In genomic region chr1:107442545-107442944, GRCh38 we compare ENCODE assay signal across 27 cellular contexts.
"Had no signal": no experiment of that assay in that cellular context is flagged by ENCODE, and none has a peak within 500 bp of the region (broad histone marks: within the 10 kb centered on the region; RNA-seq: fewer than 3 reads in every experiment).

No MANE protein-coding gene starts in this region.

- FAIRE-seq: astrocyte had no signal

- H3K4me1 ChIP-seq: adrenal gland, gastrocnemius medialis, tibial nerve had no signal

- H3K9me3 ChIP-seq: adrenal gland, gastrocnemius medialis, neutrophil, tibial nerve had no signal

- H3K36me3 Mint-ChIP-seq: activated naive CD4-positive, alpha-beta T cell treated with anti-CD3 and anti-CD28 coated beads, Interleukin-2, amount 50 U/mL, for 24 hours; naive B cell; stimulated activated effector memory CD8-positive, alpha-beta T cell treated with anti-CD3 and anti-CD28 coated beads, Interleukin-12 subunit alpha, Interleukin-12 subunit beta, amount 100 ng/mL, for 72 hours had no signal

- H3K4me3 Mint-ChIP-seq: activated CD4-positive, alpha-beta memory T cell treated with anti-CD3 and anti-CD28 coated beads, Interleukin-2, amount 10 ng/mL, durations not matched to agents 7 days and 5 days; activated CD4-positive, alpha-beta T cell treated with anti-CD3 and anti-CD28 coated beads, Interleukin-2, amount 10 ng/mL, durations not matched to agents 24 days and 14 days; activated naive CD4-positive, alpha-beta T cell treated with anti-CD3 and anti-CD28 coated beads, Interleukin-2, amount 50 U/mL, for 24 hours; activated T-helper 1 cell treated with anti-CD3 and anti-CD28 coated beads, Interleukin-12 subunit alpha, Interleukin-12 subunit beta, Interleukin-2, Interleukin-4 antibody, amounts not matched to agents 30 ng/mL and 10 ng/mL and 1 ng/mL, durations not matched to agents 14 hours and 24 hours and 36 hours; effector memory CD8-positive, alpha-beta T cell; naive B cell; nephron progenitor cell; stimulated activated effector memory CD8-positive, alpha-beta T cell treated with anti-CD3 and anti-CD28 coated beads, Interleukin-12 subunit alpha, Interleukin-12 subunit beta, amount 100 ng/mL, for 72 hours had no signal

- H3K27ac Mint-ChIP-seq: activated CD4-positive, alpha-beta memory T cell treated with anti-CD3 and anti-CD28 coated beads, Interleukin-2, amount 10 ng/mL, durations not matched to agents 7 days and 5 days; activated CD4-positive, alpha-beta T cell treated with anti-CD3 and anti-CD28 coated beads, Interleukin-2, amount 10 ng/mL, durations not matched to agents 24 days and 14 days; activated naive CD4-positive, alpha-beta T cell treated with anti-CD3 and anti-CD28 coated beads, Interleukin-2, amount 50 U/mL, for 24 hours; activated T-helper 1 cell treated with anti-CD3 and anti-CD28 coated beads, Interleukin-12 subunit alpha, Interleukin-12 subunit beta, Interleukin-2, Interleukin-4 antibody, amounts not matched to agents 30 ng/mL and 10 ng/mL and 1 ng/mL, durations not matched to agents 14 hours and 24 hours and 36 hours; effector memory CD8-positive, alpha-beta T cell; nephron progenitor cell; progenitor cell of endocrine pancreas; stimulated activated effector memory CD8-positive, alpha-beta T cell treated with anti-CD3 and anti-CD28 coated beads, Interleukin-12 subunit alpha, Interleukin-12 subunit beta, amount 100 ng/mL, for 72 hours had no signal

- H3K4me3 ChIP-seq: adrenal gland, gastrocnemius medialis, skin epidermis, tibial nerve had no signal

- H3K27me3 ChIP-seq: adrenal gland, brain microvascular endothelial cell, gastrocnemius medialis, neutrophil, tibial nerve had no signal

- DNase-seq: activated CD4-positive, alpha-beta memory T cell treated with anti-CD3 and anti-CD28 coated beads, Interleukin-2, amount 10 ng/mL, durations not matched to agents 7 days and 5 days; activated CD4-positive, alpha-beta T cell treated with anti-CD3 and anti-CD28 coated beads, Interleukin-2, amount 10 ng/mL, durations not matched to agents 24 days and 14 days; activated effector memory CD4-positive, alpha-beta T cell treated with anti-CD3 and anti-CD28 coated beads, Interleukin-2, amount 50 U/mL, for 16 hours; activated T-cell treated with anti-CD3 and anti-CD28 coated beads for 4 hours; adrenal gland; brain microvascular endothelial cell; cortex of kidney; effector memory CD8-positive, alpha-beta T cell; erythroblast; gastrocnemius medialis; glutamatergic neuron; islet precursor cell; left ventricle myocardium superior; naive B cell; nephron progenitor cell; stimulated activated CD4-positive, alpha-beta T cell treated with anti-CD3 and anti-CD28 coated beads, Interleukin-4, amount 100 ng/mL, for 24 hours; WERI-Rb-1 had no signal

- H3K9me3 Mint-ChIP-seq: activated CD4-positive, alpha-beta memory T cell treated with anti-CD3 and anti-CD28 coated beads, Interleukin-2, amount 10 ng/mL, durations not matched to agents 7 days and 5 days; activated CD4-positive, alpha-beta T cell treated with anti-CD3 and anti-CD28 coated beads, Interleukin-2, amount 10 ng/mL, durations not matched to agents 24 days and 14 days; activated naive CD4-positive, alpha-beta T cell treated with anti-CD3 and anti-CD28 coated beads, Interleukin-2, amount 50 U/mL, for 24 hours; activated T-helper 1 cell treated with anti-CD3 and anti-CD28 coated beads, Interleukin-12 subunit alpha, Interleukin-12 subunit beta, Interleukin-2, Interleukin-4 antibody, amounts not matched to agents 30 ng/mL and 10 ng/mL and 1 ng/mL, durations not matched to agents 14 hours and 24 hours and 36 hours; effector memory CD8-positive, alpha-beta T cell; nephron progenitor cell; stimulated activated effector memory CD8-positive, alpha-beta T cell treated with anti-CD3 and anti-CD28 coated beads, Interleukin-12 subunit alpha, Interleukin-12 subunit beta, amount 100 ng/mL, for 72 hours had no signal

- H3K27ac ChIP-seq: adrenal gland, brain microvascular endothelial cell, gastrocnemius medialis, neutrophil, skin epidermis, tibial nerve, WERI-Rb-1 had no signal

- H3K36me3 ChIP-seq: adrenal gland, brain microvascular endothelial cell, gastrocnemius medialis, neutrophil, tibial nerve, WERI-Rb-1 had no signal

- H3K4me1 Mint-ChIP-seq: activated CD4-positive, alpha-beta memory T cell treated with anti-CD3 and anti-CD28 coated beads, Interleukin-2, amount 10 ng/mL, durations not matched to agents 7 days and 5 days; activated CD4-positive, alpha-beta T cell treated with anti-CD3 and anti-CD28 coated beads, Interleukin-2, amount 10 ng/mL, durations not matched to agents 24 days and 14 days; activated naive CD4-positive, alpha-beta T cell treated with anti-CD3 and anti-CD28 coated beads, Interleukin-2, amount 50 U/mL, for 24 hours; stimulated activated effector memory CD8-positive, alpha-beta T cell treated with anti-CD3 and anti-CD28 coated beads, Interleukin-12 subunit alpha, Interleukin-12 subunit beta, amount 100 ng/mL, for 72 hours had no signal

- H3K27me3 Mint-ChIP-seq: naive B cell, progenitor cell of endocrine pancreas had no signal

- ATAC-seq: activated CD4-positive, CD25-positive, alpha-beta regulatory T cell treated with anti-CD3 and anti-CD28 coated beads, Interleukin-2, amount 50 U/mL, for 24 hours; effector memory CD8-positive, alpha-beta T cell; gastrocnemius medialis; left ventricle myocardium superior; sciatic nerve; stimulated activated effector memory CD8-positive, alpha-beta T cell treated with anti-CD3 and anti-CD28 coated beads, Interleukin-12 subunit alpha, Interleukin-12 subunit beta, amount 100 ng/mL, for 72 hours had no signal
